1 cellular context compared by ENCODE assay signal in the genomic region with DNA sequence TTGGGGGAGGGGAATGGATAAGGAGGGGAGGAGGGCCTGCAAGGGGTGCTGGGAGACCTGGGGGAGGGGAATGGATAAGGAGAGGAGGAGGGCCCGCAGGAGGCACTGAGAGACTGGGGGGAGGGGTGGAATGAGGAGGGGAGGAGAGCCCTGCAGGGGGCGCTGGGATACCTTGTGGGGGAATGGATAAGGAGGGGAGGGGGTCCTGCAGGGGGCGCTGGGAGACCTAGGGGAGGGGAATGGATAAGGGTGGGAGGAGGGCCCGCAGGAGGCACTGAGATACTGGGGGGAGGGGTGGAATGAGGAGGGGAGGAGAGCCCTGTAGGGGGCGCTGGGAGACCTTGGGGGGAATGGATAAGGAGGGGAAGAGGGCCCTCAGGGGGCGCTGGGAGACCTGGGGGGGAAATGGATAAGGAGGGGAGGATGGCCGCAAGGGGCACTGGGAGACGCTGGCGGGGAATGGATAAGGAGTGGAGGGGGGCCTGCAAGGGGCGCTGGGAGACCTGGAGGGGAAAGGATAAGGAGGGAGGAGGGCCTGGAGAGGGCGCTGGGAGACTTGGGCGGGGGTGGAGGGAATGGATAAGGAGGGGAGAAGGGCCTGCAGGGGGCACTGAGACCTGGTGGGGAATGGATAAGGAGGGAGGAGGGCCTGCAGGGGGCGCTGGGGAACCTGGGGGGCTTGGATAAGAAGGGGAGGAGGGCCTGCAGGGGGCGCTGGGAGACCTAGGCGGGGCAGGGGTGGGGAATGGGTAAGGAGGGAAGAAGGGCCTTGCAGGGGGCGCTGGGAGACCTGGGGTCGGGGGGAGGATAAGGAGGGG.
TF ChIP-seq lines count a peak whose summit lies in the region.

No MANE protein-coding gene starts in this region.

TF ChIP-seq in K562, 482 proteins besides CTCF, POLR2A, EP300 and RAD21 (continued from another document and continues in another):
- TF ChIP-seq, protein P1, sequence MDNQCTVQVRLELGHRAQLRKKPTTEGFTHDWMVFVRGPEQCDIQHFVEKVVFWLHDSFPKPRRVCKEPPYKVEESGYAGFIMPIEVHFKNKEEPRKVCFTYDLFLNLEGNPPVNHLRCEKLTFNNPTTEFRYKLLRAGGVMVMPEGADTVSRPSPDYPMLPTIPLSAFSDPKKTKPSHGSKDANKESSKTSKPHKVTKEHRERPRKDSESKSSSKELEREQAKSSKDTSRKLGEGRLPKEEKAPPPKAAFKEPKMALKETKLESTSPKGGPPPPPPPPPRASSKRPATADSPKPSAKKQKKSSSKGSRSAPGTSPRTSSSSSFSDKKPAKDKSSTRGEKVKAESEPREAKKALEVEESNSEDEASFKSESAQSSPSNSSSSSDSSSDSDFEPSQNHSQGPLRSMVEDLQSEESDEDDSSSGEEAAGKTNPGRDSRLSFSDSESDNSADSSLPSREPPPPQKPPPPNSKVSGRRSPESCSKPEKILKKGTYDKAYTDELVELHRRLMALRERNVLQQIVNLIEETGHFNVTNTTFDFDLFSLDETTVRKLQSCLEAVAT (IDR thresholded peaks at IDR 0.05) = peak in 1 of 2 experiments; percentile 25; a peak in 1 of 4 replicates
- TF ChIP-seq ZNF644 (tag; IDR thresholded peaks at IDR 0.05; ENCODE audit: low read depth) = no peak
- TF ChIP-seq ZNF551 (CRISPR knock-in tag; IDR thresholded peaks at IDR 0.05) = no peak
- no peak for TF ChIP-seq ZBTB5 (IDR thresholded peaks at IDR 0.05)
- peak; percentile 66; the same call in 1 of the 2 replicates for TF ChIP-seq ARID2 (IDR thresholded peaks at IDR 0.05)
- TF ChIP-seq RBM15 (IDR thresholded peaks at IDR 0.05; ENCODE audit: insufficient read depth, low read length) = no peak
- TF ChIP-seq ATF2 (CRISPR knock-in tag; IDR thresholded peaks at IDR 0.05) = no peak
- TF ChIP-seq UBTF (IDR thresholded peaks at IDR 0.05; ENCODE audit: borderline replicate concordance in 1 of 2, low read depth in 2 of 2, low read length in 2 of 2) = 0 out of 4 replicates have a peak, but pooled peaks of 1 of the 2 experiments have one; percentile 30
- peak; percentile 67; the same call in 1 of the 2 replicates for TF ChIP-seq BRD4 (IDR thresholded peaks at IDR 0.05)
- TF ChIP-seq XRCC3 (IDR thresholded peaks at IDR 0.05) = no peak
- TF ChIP-seq CTCFL (IDR thresholded peaks at IDR 0.05; ENCODE audit: borderline replicate concordance, insufficient read depth, low read depth, low read length, poor library complexity, severe bottlenecking) = peak; percentile 95
- TF ChIP-seq HDAC6 (IDR thresholded peaks at IDR 0.05; ENCODE audit: low read depth, low read length) = no peak
- TF ChIP-seq CHD4 (IDR thresholded peaks at IDR 0.05; ENCODE audit: insufficient read depth, insufficient replicate concordance, low read depth, low read length, poor library complexity, severe bottlenecking) = peak; percentile 73
- TF ChIP-seq ZNF740 (CRISPR knock-in tag; IDR thresholded peaks at IDR 0.05) = 0 out of 2 replicates have a peak, but pooled peaks have one; percentile 19
- TF ChIP-seq ZNF740 (tag; IDR thresholded peaks at IDR 0.05) = peak in 1 of 2 experiments; percentile 76; a peak in 2 of 4 replicates
- TF ChIP-seq NEUROD1 (IDR thresholded peaks at IDR 0.05; ENCODE audit: borderline replicate concordance, low read depth, low read length, partially characterized antibody) = peak; percentile 45
- no peak for TF ChIP-seq HDAC3 (IDR thresholded peaks at IDR 0.05; ENCODE audit: borderline replicate concordance, partially characterized antibody)
- no peak for TF ChIP-seq ID3 (CRISPR knock-in tag; IDR thresholded peaks at IDR 0.05)
- no peak for TF ChIP-seq ID3 (tag; IDR thresholded peaks at IDR 0.05)
- TF ChIP-seq ZMIZ1 (IDR thresholded peaks at IDR 0.05; ENCODE audit: low read depth in 2 of 2, low read length in 2 of 2) = peak in 1 of 2 experiments; percentile 21; a peak in 1 of 4 replicates
- no peak for TF ChIP-seq E2F3 (CRISPR knock-in tag; IDR thresholded peaks at IDR 0.05)
- TF ChIP-seq ZFX (CRISPR knock-in tag; IDR thresholded peaks at IDR 0.05) = no peak
- TF ChIP-seq NR3C1 (CRISPR knock-in tag; IDR thresholded peaks at IDR 0.05) = no peak
- no peak for TF ChIP-seq ZNF212 (CRISPR knock-in tag; IDR thresholded peaks at IDR 0.05)
- no peak for TF ChIP-seq FOXK1 (CRISPR knock-in tag; IDR thresholded peaks at IDR 0.05; ENCODE audit: borderline replicate concordance)
- TF ChIP-seq TSHZ1 (CRISPR knock-in tag; IDR thresholded peaks at IDR 0.05) = no peak
- no peak for TF ChIP-seq ZC3H4 (CRISPR knock-in tag; IDR thresholded peaks at IDR 0.05; ENCODE audit: borderline replicate concordance)
- TF ChIP-seq BRD9 (IDR thresholded peaks at IDR 0.05; ENCODE audit: low read depth, partially characterized antibody) = no peak
- peak; percentile 41; the same call in 1 of the 2 replicates for TF ChIP-seq DPF2 (IDR thresholded peaks at IDR 0.05)
- peak; percentile 23; the same call in 1 of the 2 replicates for TF ChIP-seq ADNP (tag; IDR thresholded peaks at IDR 0.05)
